ENCODE assay signal across 27 cellular contexts in the genomic region with DNA sequence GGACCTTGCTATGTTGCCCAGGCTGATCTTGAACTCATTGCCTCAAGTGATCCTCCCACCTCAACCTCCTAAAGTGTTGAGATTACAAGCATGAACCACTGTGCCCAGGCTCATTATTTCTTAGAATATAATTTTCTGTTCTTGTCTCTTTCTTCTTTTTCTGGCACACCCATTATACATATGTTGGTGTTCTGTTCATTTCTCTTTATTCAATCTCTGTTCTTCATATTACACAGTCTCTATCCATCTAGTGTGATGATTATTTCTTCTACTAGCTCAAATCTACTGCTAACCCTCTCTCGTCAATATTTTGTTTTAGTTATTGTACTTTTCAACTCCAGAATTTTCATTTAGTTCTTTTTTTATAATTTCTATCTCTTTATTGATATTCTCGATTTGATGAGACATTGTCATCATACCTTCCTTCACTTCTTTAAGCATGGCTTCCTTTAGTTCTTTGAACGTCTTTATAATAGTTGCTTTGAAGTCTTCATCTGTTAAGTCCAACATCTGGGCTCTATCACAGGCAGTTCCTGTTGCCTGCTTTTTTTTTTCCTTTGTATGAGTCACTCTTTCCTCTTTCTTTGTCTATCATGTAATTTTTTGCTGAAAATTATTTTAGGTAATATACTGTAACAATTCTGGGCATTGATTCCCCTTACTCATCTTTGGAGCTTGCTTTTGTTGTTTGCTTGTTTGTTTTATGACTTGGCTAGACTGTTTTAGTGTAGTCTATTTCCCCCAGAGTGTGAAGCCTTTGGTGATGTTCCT.
DNase-seq lines count a peak whose midpoint lies in the region; ATAC-seq and TF ChIP-seq lines count a peak whose summit lies in the region.
"Had no signal": no experiment of that assay in that cellular context is flagged by ENCODE, and none has a peak within 500 bp of the region (broad histone marks: within the 10 kb centered on the region; RNA-seq: fewer than 3 reads in every experiment).

No MANE protein-coding gene starts in this region.

- POLR2A ChIA-PET in A673 (lab: Charles Lee; ENCODE audit: low non-redundant PET): no interaction called here
- POLR2A ChIA-PET in naive thymus-derived CD4-positive, alpha-beta T cell (lab: Charles Lee): no interaction called here

- TF ChIP-seq CTCF in A673 (conservative IDR thresholded peaks at IDR 0.05; ENCODE audit: low read depth, low read length): no peak
- TF ChIP-seq CTCF in endothelial cell (IDR thresholded peaks at IDR 0.05; ENCODE audit: unreplicated experiment): no peak
- no peak for TF ChIP-seq CTCF in mesothelial cell of epicardium (IDR thresholded peaks at IDR 0.05; ENCODE audit: unreplicated experiment)

- H3K4me1 Mint-ChIP-seq in endothelial cell (ENCODE audit: unreplicated experiment): peaks cover 44% of the 10 kb centered on the region
- H3K4me1 Mint-ChIP-seq in mesothelial cell of epicardium: peaks cover 14% of the 10 kb centered on the region
- H3K4me1 Mint-ChIP-seq in naive thymus-derived CD4-positive, alpha-beta T cell: no peaks in the 10 kb centered on the region

- no peak overlapping the region for H3K4me3 ChIP-seq in A673 (ENCODE audit: low read depth, low read length, poor library complexity, severe bottlenecking)
- H3K4me3 ChIP-seq in naive thymus-derived CD4-positive, alpha-beta T cell (ENCODE audit: low read length): no peak overlapping the region
- H3K4me3 ChIP-seq: BLaER1, MG63 had no signal

- peaks cover 9% of the 10 kb centered on the region for H3K4me1 ChIP-seq in A673 (ENCODE audit: insufficient read depth, low read length, poor library complexity, severe bottlenecking)
- H3K4me1 ChIP-seq in naive thymus-derived CD4-positive, alpha-beta T cell (ENCODE audit: control insufficient read depth in 2 of 2, insufficient read depth in 2 of 2, low read length in 2 of 2): no peaks in the 10 kb centered on the region
- H3K4me1 ChIP-seq: BLaER1 had no signal

- peak; percentile 30 for DNase-seq in A673 (ENCODE audit: low spot score)
- DNase-seq in HT1080 (ENCODE audit: low read depth): peak; percentile 21
- no peak for DNase-seq in endothelial cell (ENCODE audit: low spot score)
- DNase-seq in fibroblast of peridontal ligament (ENCODE audit: extremely low read depth): peak; percentile 28
- DNase-seq in mesothelial cell of epicardium (ENCODE audit: low spot score in 2 of 2, unreplicated experiment in 2 of 2): no peak
- no peak for DNase-seq in SHP77 treated with DMSO at 0.1 percent for 48 hours (lab: John Stamatoyannopoulos, UW)
- DNase-seq in naive thymus-derived CD4-positive, alpha-beta T cell: no peak
- DNase-seq: 8988T; CD4-positive, alpha-beta T cell; COR-L47; DMS53; EL; GF-D8; H7; HFFc6; KBM-7; MG63; NCI-H2029; NCI-H446 treated with DMSO at 0.1 percent for 48 hours; NCI-H526; NCI-H82; NK-92 treated with Interleukin-12 subunit alpha and Interleukin-12 subunit beta, amount 100 ng/mL, for 24 hours; PC-3; Right ventricle myocardium superior; RPMI8226 had no signal

- no peak for ATAC-seq in naive thymus-derived CD4-positive, alpha-beta T cell
- no peak for ATAC-seq in GM18868 (IDR thresholded peaks at IDR 0.05; ENCODE audit: unreplicated experiment)
- ATAC-seq: PC-3 had no signal

- H3K27me3 ChIP-seq in A673 (replicated peaks; ENCODE audit: insufficient read depth, low read depth, low read length, poor library complexity): no peaks in the 10 kb centered on the region
- peaks cover 0 to 3% of the 10 kb centered on the region in 2 donors for H3K27me3 ChIP-seq in naive thymus-derived CD4-positive, alpha-beta T cell (ENCODE audit: control insufficient read depth in 2 of 2, insufficient read depth in 2 of 2, low read length in 2 of 2)
- H3K27me3 ChIP-seq: BLaER1, MG63 had no signal

- H3K36me3 ChIP-seq in A673 (ENCODE audit: insufficient read depth, low read length, poor library complexity, severe bottlenecking): no peaks in the 10 kb centered on the region
- no peaks in the 10 kb centered on the region for H3K36me3 ChIP-seq in naive thymus-derived CD4-positive, alpha-beta T cell (ENCODE audit: control insufficient read depth in 2 of 3, insufficient read depth in 3 of 3, low read length in 3 of 3)
- H3K36me3 ChIP-seq: BLaER1, MG63 had no signal

- H3K27me3 Mint-ChIP-seq in endothelial cell (ENCODE audit: unreplicated experiment) (peaks cover 5% of the 10 kb centered on the region), mesothelial cell of epicardium (ENCODE audit: low read depth) (no peaks in the 10 kb centered on the region)
- peaks cover 8 to 38% (median 22%) of the 10 kb centered on the region in 5 donors for H3K27me3 Mint-ChIP-seq in naive thymus-derived CD4-positive, alpha-beta T cell

- intact Hi-C loops in A673 (cut with micrococcal nuclease; ENCODE audit: unreplicated experiment): no loop called here
- intact Hi-C loops in naive thymus-derived CD4-positive, alpha-beta T cell (cut with micrococcal nuclease): no loop called here

- H3K4me3 Mint-ChIP-seq in endothelial cell (ENCODE audit: unreplicated experiment) (no peak overlapping the region), mesothelial cell of epicardium (no peak overlapping the region)
- no peak overlapping the region for H3K4me3 Mint-ChIP-seq in naive thymus-derived CD4-positive, alpha-beta T cell
- H3K4me3 Mint-ChIP-seq: CD4-positive, alpha-beta T cell; HFFc6 had no signal

- peaks cover 24% of the 10 kb centered on the region for H3K9me3 Mint-ChIP-seq in endothelial cell (ENCODE audit: unreplicated experiment)
- peaks cover 42% of the 10 kb centered on the region for H3K9me3 Mint-ChIP-seq in mesothelial cell of epicardium
- peaks cover 13 to 45% (median 19%) of the 10 kb centered on the region in 11 donors for H3K9me3 Mint-ChIP-seq in naive thymus-derived CD4-positive, alpha-beta T cell

- H3K36me3 Mint-ChIP-seq in endothelial cell (ENCODE audit: low read depth, unreplicated experiment) (peaks cover 28% of the 10 kb centered on the region), mesothelial cell of epicardium (peaks cover 8% of the 10 kb centered on the region)
- H3K36me3 Mint-ChIP-seq in naive thymus-derived CD4-positive, alpha-beta T cell: peaks cover 0 to 13% (median 5%) of the 10 kb centered on the region in 5 donors

- CTCF ChIA-PET in A673 (lab: Charles Lee): interaction anchor here (0.7 kb wide), 1 partner anchor 256 kb away, joined by 3 read pairs; no protein-coding TSS in a partner anchor
- CTCF ChIA-PET in naive thymus-derived CD4-positive, alpha-beta T cell (lab: Charles Lee): no interaction called here

- H3K27ac Mint-ChIP-seq in endothelial cell (ENCODE audit: unreplicated experiment): peak overlapping the region; percentile 59
- no peak overlapping the region for H3K27ac Mint-ChIP-seq in mesothelial cell of epicardium
- H3K27ac Mint-ChIP-seq in naive thymus-derived CD4-positive, alpha-beta T cell: no peak overlapping the region
- H3K27ac Mint-ChIP-seq: CD4-positive, alpha-beta T cell; HFFc6 had no signal

- H3K27ac ChIP-seq in A673 (ENCODE audit: low read depth, low read length, poor library complexity, severe bottlenecking): no peak overlapping the region
- H3K27ac ChIP-seq in naive thymus-derived CD4-positive, alpha-beta T cell (ENCODE audit: low read depth, low read length): no peak overlapping the region
- H3K27ac ChIP-seq: BLaER1 had no signal

- H3K9me3 ChIP-seq in A673 (ENCODE audit: low read depth, low read length, poor library complexity, severe bottlenecking): peaks cover 10% of the 10 kb centered on the region
- H3K9me3 ChIP-seq in naive thymus-derived CD4-positive, alpha-beta T cell (ENCODE audit: control insufficient read depth in 2 of 3, low read length in 3 of 3): no peaks in the 10 kb centered on the region

- BruUV-seq in A673 (replicated peaks; lab: Mats Ljungman, UMichigan): no TSS peak

Comparison
In these comparisons a context has a peak if more than half of its experiments do, and no peak if none do; other contexts are left out.
1. DNase-seq: peak in A673 (single experiment), HT1080 (single experiment) and fibroblast of peridontal ligament (single experiment); none in endothelial cell (single experiment), mesothelial cell of epicardium (0 of 2), SHP77 treated with DMSO at 0.1 percent for 48 hours (single experiment) and naive thymus-derived CD4-positive, alpha-beta T cell (0 of 9).